Comparison of ENCODE assay signal across 26 cellular contexts in the genomic region with DNA sequence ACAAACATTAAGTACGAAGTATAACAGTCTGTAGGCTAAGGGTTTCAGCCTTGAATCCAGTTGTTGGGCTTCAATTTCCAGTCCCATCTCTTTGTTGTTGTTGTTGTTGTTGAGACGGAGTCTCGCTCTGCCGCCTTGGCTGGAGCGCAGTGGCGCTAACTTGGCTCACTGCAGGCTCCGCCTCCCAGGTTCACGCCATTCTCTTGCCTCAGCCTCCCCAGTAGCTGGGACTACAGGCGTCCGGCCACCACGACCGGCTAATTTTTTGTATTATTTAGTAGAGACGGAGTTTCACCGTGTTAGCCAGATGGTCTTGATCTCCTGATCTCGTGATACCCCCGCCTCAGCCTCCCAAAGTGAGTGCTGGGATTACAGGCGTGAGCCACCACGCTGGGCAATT.
"Had no signal": no experiment of that assay in that cellular context is flagged by ENCODE, and none has a peak within 500 bp of the region (broad histone marks: within the 10 kb centered on the region; RNA-seq: fewer than 3 reads in every experiment).

No MANE protein-coding gene starts in this region.

- H3K4me1 Mint-ChIP-seq: naive thymus-derived CD8-positive, alpha-beta T cell; nephron progenitor cell; stimulated activated naive CD8-positive, alpha-beta T cell treated with anti-CD3 and anti-CD28 coated beads, Interleukin-15, amount 100 ng/mL, for 72 hours had no signal

- H3K4me2 ChIP-seq: hepatocyte, smooth muscle cell had no signal

- H3K27me3 Mint-ChIP-seq: naive thymus-derived CD8-positive, alpha-beta T cell; progenitor cell of endocrine pancreas; stimulated activated naive CD8-positive, alpha-beta T cell treated with anti-CD3 and anti-CD28 coated beads, Interleukin-15, amount 100 ng/mL, for 72 hours had no signal

- H3K4me3 ChIP-seq: dorsolateral prefrontal cortex, gastrocnemius medialis, hepatocyte, left lung, lower lobe of right lung, pancreas, smooth muscle cell, suprapubic skin, thyroid gland had no signal

- H3K79me2 ChIP-seq: hepatocyte had no signal

- H3K9me3 ChIP-seq: gastrocnemius medialis, left lung, lower lobe of right lung, pancreas, suprapubic skin, thyroid gland had no signal

- H3K27ac Mint-ChIP-seq: naive thymus-derived CD8-positive, alpha-beta T cell; nephron progenitor cell; progenitor cell of endocrine pancreas; stimulated activated naive CD8-positive, alpha-beta T cell treated with anti-CD3 and anti-CD28 coated beads, Interleukin-15, amount 100 ng/mL, for 72 hours had no signal

- H3K27ac ChIP-seq: dorsolateral prefrontal cortex, epithelial cell of prostate, gastrocnemius medialis, hepatocyte, left lung, lower lobe of right lung, pancreas, suprapubic skin, thyroid gland had no signal

- H3K36me3 ChIP-seq: gastrocnemius medialis, left lung, lower lobe of right lung, pancreas, suprapubic skin, thyroid gland had no signal

- H3K36me3 Mint-ChIP-seq: naive thymus-derived CD8-positive, alpha-beta T cell had no signal

- H3K4me3 Mint-ChIP-seq: naive thymus-derived CD8-positive, alpha-beta T cell; nephron progenitor cell; stimulated activated naive CD8-positive, alpha-beta T cell treated with anti-CD3 and anti-CD28 coated beads, Interleukin-15, amount 100 ng/mL, for 72 hours had no signal

- FAIRE-seq: colon, pancreas had no signal

- DNase-seq: cerebellar nuclear complex; dorsolateral prefrontal cortex; effector CD4-positive, alpha-beta T cell; foreskin fibroblast; gastrocnemius medialis; head of caudate nucleus; left cardiac atrium; lower lobe of right lung; naive thymus-derived CD8-positive, alpha-beta T cell; nephron progenitor cell; pancreas; stimulated activated CD4-positive, alpha-beta T cell treated with anti-CD3 and anti-CD28 coated beads, Interleukin-12 subunit alpha, Interleukin-12 subunit beta, amount 100 ng/mL, for 4 hours; stimulated activated CD4-positive, alpha-beta T cell treated with anti-CD3 and anti-CD28 coated beads, Interleukin-1b, Interleukin-23, amount 100 ng/mL, for 48 hours; stimulated activated CD4-positive, alpha-beta T cell treated with anti-CD3 and anti-CD28 coated beads, Interleukin-4, amount 100 ng/mL, for 1 hour; stimulated activated CD8-positive, alpha-beta memory T cell treated with anti-CD3 and anti-CD28 coated beads, Interleukin-4, amount 100 ng/mL, for 48 hours; stimulated activated naive CD4-positive, alpha-beta T cell; stimulated activated naive CD8-positive, alpha-beta T cell treated with anti-CD3 and anti-CD28 coated beads, Interleukin-15, amount 100 ng/mL, for 72 hours; thyroid gland; trophoblast cell had no signal

- H3K4me1 ChIP-seq: gastrocnemius medialis, left lung, lower lobe of right lung, pancreas, suprapubic skin, thyroid gland had no signal

- H3K9me3 Mint-ChIP-seq: nephron progenitor cell; stimulated activated naive CD8-positive, alpha-beta T cell treated with anti-CD3 and anti-CD28 coated beads, Interleukin-15, amount 100 ng/mL, for 72 hours had no signal

- H3K27me3 ChIP-seq: dorsolateral prefrontal cortex, gastrocnemius medialis, hepatocyte, left lung, pancreas, suprapubic skin, thyroid gland had no signal

- H2AFZ ChIP-seq: hepatocyte had no signal
